Comparison of ENCODE assay signal across 20 cellular contexts in genomic region chr5:170426149-170426767, GRCh38. TPM values are rescaled to one million over a fixed set of nuclear protein-coding genes. Genes with fewer than 3 reads are reported as not detected.
DNase-seq lines count a peak whose midpoint lies in the region; ATAC-seq, FAIRE-seq and TF ChIP-seq lines count a peak whose summit lies in the region.
"Had no signal": no experiment of that assay in that cellular context is flagged by ENCODE, and none has a peak within 500 bp of the region (broad histone marks: within the 10 kb centered on the region; RNA-seq: fewer than 3 reads in every experiment).

No MANE protein-coding gene starts in this region.

- no peak overlapping the region for H3K4me2 ChIP-seq in HepG2 (ENCODE audit: low read depth, low read length)
- no peak overlapping the region for H3K4me2 ChIP-seq in HCT116 (ENCODE audit: low read length)

- H3K79me2 ChIP-seq in HepG2 (ENCODE audit: insufficient read depth, low read length), result no peaks in the 10 kb centered on the region
- H3K79me2 ChIP-seq in HCT116 (ENCODE audit: insufficient read depth, low read length), result no peaks in the 10 kb centered on the region

- no peak for TF ChIP-seq CTCF in HepG2 (CRISPR knock-in tag; IDR thresholded peaks at IDR 0.05)
- no peak for TF ChIP-seq CTCF in right lobe of liver (IDR thresholded peaks at IDR 0.05)
- peak in 2 of 3 experiments; percentile 30 to 49; a peak in 2 of 6 replicates for TF ChIP-seq CTCF in HCT116 (IDR thresholded peaks at IDR 0.05 in 2 of 3, conservative IDR thresholded peaks at IDR 0.05 in 1 of 3; ENCODE audit: borderline replicate concordance in 1 of 3, insufficient read depth in 1 of 3, low read depth in 2 of 3, low read length in 2 of 3)

- H3K4me1 ChIP-seq in HepG2 (ENCODE audit: insufficient read depth, low read length) (no peaks in the 10 kb centered on the region), right lobe of liver (no peaks in the 10 kb centered on the region), HCT116 (ENCODE audit: control insufficient read depth in 1 of 2, insufficient read depth in 2 of 2, low read length in 2 of 2) (no peaks in the 10 kb centered on the region)
- H3K4me1 ChIP-seq: vagina had no signal

- CTCF ChIA-PET in HepG2 (lab: Yijun Ruan, JAX; ENCODE audit: low intra/inter-chr PET ratio, low total read pairs) (no interaction called here), HCT116 (lab: Charles Lee) (no interaction called here)

- no peak overlapping the region for H3K9ac ChIP-seq in HepG2 (ENCODE audit: insufficient read depth, low read depth, low read length)
- H3K9ac ChIP-seq in HCT116 (ENCODE audit: low read length), result no peak overlapping the region

- RAD21 ChIA-PET in HCT116 (lab: Charles Lee; ENCODE audit: low non-redundant PET in 1 of 2, low total read pairs in 2 of 2, uncharacterized antibody in 2 of 2, unreplicated experiment in 2 of 2), result no interaction called here

- no peaks in the 10 kb centered on the region for H3K36me3 ChIP-seq in HepG2 (replicated peaks in 1 of 2; ENCODE audit: control insufficient read depth in 1 of 2, insufficient read depth in 2 of 2, low read length in 2 of 2)
- no peaks in the 10 kb centered on the region for H3K36me3 ChIP-seq in right lobe of liver
- no peaks in the 10 kb centered on the region for H3K36me3 ChIP-seq in HCT116 (ENCODE audit: control insufficient read depth in 1 of 2, insufficient read depth in 2 of 2, low read length in 2 of 2)
- H3K36me3 ChIP-seq: vagina had no signal

- DNase-seq in HepG2 (ENCODE audit: low spot score) (no peak), right lobe of liver (no peak), HCT116 (ENCODE audit: low read depth, low spot score) (no peak), NCI-H2196 (lab: John Stamatoyannopoulos, UW; ENCODE audit: unreplicated experiment) (no peak), HuH-7 (ENCODE audit: low spot score) (no peak)
- DNase-seq: ACHN; activated B cell treated with CpG ODN at 0.5 μM for 24 hours; effector CD8-positive, alpha-beta T cell; hippocampal formation; midbrain; NCI-H187; stimulated activated CD4-positive, alpha-beta T cell treated with anti-CD3 and anti-CD28 coated beads, Interleukin-1b, Interleukin-23, amount 100 ng/mL, for 48 hours had no signal

- intact Hi-C loops in HepG2 (cut with micrococcal nuclease; ENCODE audit: unreplicated experiment) (no loop called here), right lobe of liver (cut with DNase I) (loop anchor here in 1 of 2 donors (10.0 kb wide), 1 partner anchor 321 kb away; the partner anchor contains the start of gene FOXI1), HCT116 (cut with micrococcal nuclease) (no loop called here)

- no TSS peak for BruUV-seq in HepG2 (replicated peaks; lab: Mats Ljungman, UMichigan)
- BruUV-seq in HCT116 (replicated peaks; lab: Mats Ljungman, UMichigan), result no TSS peak

- WGBS in HepG2 (ENCODE audit: low lambda C conversion rate), result 6% methylated on average over 3 of the region's 3 CpGs
- WGBS in right lobe of liver (ENCODE audit: insufficient coverage, low coverage, low lambda C conversion rate, missing lambda C conversion rate), result 30% methylated on average over 3 of the region's 3 CpGs

- H3K9me3 ChIP-seq in HepG2 (ENCODE audit: low read length) (no peaks in the 10 kb centered on the region), right lobe of liver (no peaks in the 10 kb centered on the region), HCT116 (ENCODE audit: control insufficient read depth in 1 of 2, insufficient read depth in 1 of 2, low read depth in 1 of 2, low read length in 2 of 2) (no peaks in the 10 kb centered on the region)
- H3K9me3 ChIP-seq: vagina had no signal

- H3K9me2 ChIP-seq in HCT116 (ENCODE audit: insufficient read depth), result no peaks in the 10 kb centered on the region

- no peak for TF ChIP-seq POLR2A in HepG2 (IDR thresholded peaks at IDR 0.05; ENCODE audit: insufficient read depth in 1 of 2, low read depth in 2 of 2, low read length in 2 of 2)
- no peak for TF ChIP-seq POLR2A in right lobe of liver (IDR thresholded peaks at IDR 0.05)
- no peak for TF ChIP-seq POLR2A in HCT116 (IDR thresholded peaks at IDR 0.05; ENCODE audit: borderline replicate concordance, extremely low read depth, insufficient read depth, insufficient read length)

- H4K20me1 ChIP-seq in HepG2 (ENCODE audit: insufficient read depth, low read length), result no peaks in the 10 kb centered on the region
- no peaks in the 10 kb centered on the region for H4K20me1 ChIP-seq in HCT116 (ENCODE audit: insufficient read depth)

- FAIRE-seq in HepG2 (lab: Jason Lieb, UNC), result no peak
- FAIRE-seq: RCC 7860 had no signal

- TF ChIP-seq RAD21 in HepG2 (CRISPR knock-in tag; IDR thresholded peaks at IDR 0.05) (no peak), HCT116 (IDR thresholded peaks at IDR 0.05; ENCODE audit: low read depth) (no peak)

- H3K27ac ChIP-seq in HepG2 (ENCODE audit: extremely low read length, insufficient read depth, low read length) (no peak overlapping the region), right lobe of liver (no peak overlapping the region), HCT116 (ENCODE audit: low read depth, low read length) (no peak overlapping the region)
- H3K27ac ChIP-seq: vagina had no signal

- TF ChIP-seq EP300 in HepG2 (IDR thresholded peaks at IDR 0.05; ENCODE audit: low read depth in 2 of 2, low read length in 2 of 2) (no peak), HepG2 (CRISPR knock-in tag; IDR thresholded peaks at IDR 0.05; ENCODE audit: borderline replicate concordance) (no peak)

- H2AFZ ChIP-seq in HepG2 (ENCODE audit: low read length) (no peak overlapping the region), HCT116 (ENCODE audit: low read depth, low read length, poor library complexity, severe bottlenecking) (no peak overlapping the region)

- peaks cover 0 to 18% of the 10 kb centered on the region in 2 experiments; a peak in 3 of 5 replicates for H3K27me3 ChIP-seq in HepG2 (ENCODE audit: control insufficient read depth in 1 of 2, insufficient read depth in 2 of 2, low read length in 2 of 2)
- no peaks in the 10 kb centered on the region for H3K27me3 ChIP-seq in right lobe of liver
- peaks cover 35% of the 10 kb centered on the region for H3K27me3 ChIP-seq in HCT116 (ENCODE audit: insufficient read depth, low read length)
- H3K27me3 ChIP-seq: vagina had no signal

- in situ Hi-C loops in HepG2 (cut with HindIII; ENCODE audit: extremely low pct_ligation_motif_present, low pct_unique_long_range_greater_than_20kb), result no loop called here

- POLR2A ChIA-PET in HepG2 (lab: Yijun Ruan, JAX), result no interaction called here
- POLR2A ChIA-PET in HCT116 (lab: Charles Lee), result no interaction called here

- ATAC-seq in HepG2, result no peak
- ATAC-seq in right lobe of liver, result no peak
- ATAC-seq in HCT116, result no peak
- ATAC-seq in SK-N-SH treated with all-trans-retinoic acid at 6 μM for 48 hours, result no peak
- no peak for ATAC-seq in GM21515 (IDR thresholded peaks at IDR 0.05; ENCODE audit: unreplicated experiment)
- ATAC-seq in HG03108 (IDR thresholded peaks at IDR 0.05; ENCODE audit: unreplicated experiment), result no peak

- H3K4me3 ChIP-seq in HepG2 (replicated peaks in 1 of 3; ENCODE audit: insufficient read depth in 1 of 3, low read depth in 2 of 3, low read length in 3 of 3) (no peak overlapping the region), right lobe of liver (no peak overlapping the region), HCT116 (replicated peaks in 1 of 2; ENCODE audit: low read depth in 1 of 2, low read length in 2 of 2) (no peak overlapping the region)
- H3K4me3 ChIP-seq: vagina had no signal

TF ChIP-seq in HepG2, 621 proteins besides CTCF, POLR2A, EP300 and RAD21:
- TF ChIP-seq BRD4 (CRISPR knock-in tag; IDR thresholded peaks at IDR 0.05) (no peak), ZNF615 (CRISPR knock-in tag; IDR thresholded peaks at IDR 0.05; ENCODE audit: borderline replicate concordance) (no peak), ZNF629 (CRISPR knock-in tag; conservative IDR thresholded peaks at IDR 0.05) (peak; percentile 94)

TF ChIP-seq in SK-N-SH treated with all-trans-retinoic acid at 6 μM for 48 hours, 23 proteins besides CTCF, POLR2A, EP300 and RAD21:
- TF ChIP-seq ZNF8 (CRISPR knock-in tag; IDR thresholded peaks at IDR 0.05) (no peak), TCF4 (CRISPR knock-in tag; IDR thresholded peaks at IDR 0.05; ENCODE audit: borderline replicate concordance) (peak; percentile 47; the same call in 1 of the 2 replicates)
TF ChIP-seq in SK-N-SH treated with all-trans-retinoic acid at 6 μM for 48 hours: peak in this region for 1.

RNA-seq across cellular contexts. Expression of gene KCNMB1, which starts 37.1 kb away (rescaled TPM):
- total RNA-seq in HepG2 (2016; rRNA removed; fragmentation: Illumina TruSeq; extraction: Trizol), result not detected in 2 replicates
- total RNA-seq in HepG2 (2016; cell fraction: cytosol; rRNA removed; fragmentation: Illumina TruSeq; extraction: Trizol; ENCODE audit: low read depth), result not detected in 2 replicates
- not detected in 2 replicates for total RNA-seq in HepG2 (2016; cell fraction: insoluble cytoplasmic fraction; rRNA removed; fragmentation: Illumina TruSeq; extraction: Trizol)
- total RNA-seq in HepG2 (2016; cell fraction: membrane; rRNA removed; fragmentation: Illumina TruSeq; extraction: Trizol), result not detected in 2 replicates
- not detected in 2 replicates for total RNA-seq in HepG2 (2016; cell fraction: nucleus; rRNA removed; fragmentation: Illumina TruSeq; extraction: Trizol)
- polyA plus RNA-seq in HepG2 (2011; rRNA removed), result not detected in 2 replicates
- polyA plus RNA-seq in HepG2 (2011; cell fraction: cytosol; rRNA removed), result not detected in 2 replicates
- not detected in 2 replicates for polyA plus RNA-seq in HepG2 (2011; cell fraction: nucleus; rRNA removed)
- polyA plus RNA-seq in HepG2 (2012), result not detected in 2 replicates
- not detected in 2 replicates for polyA plus RNA-seq in HepG2 (2016; cell fraction: cytosol; fragmentation: Illumina TruSeq; extraction: Trizol; ENCODE audit: low read depth)
- not detected in 2 replicates for polyA plus RNA-seq in HepG2 (2016; cell fraction: insoluble cytoplasmic fraction; fragmentation: Illumina TruSeq; extraction: Trizol; ENCODE audit: low read depth)
- not detected in 2 replicates for polyA plus RNA-seq in HepG2 (2016; cell fraction: membrane; fragmentation: Illumina TruSeq; extraction: Trizol; ENCODE audit: low read depth)
- polyA plus RNA-seq in HepG2 (2016; cell fraction: nucleus; fragmentation: Illumina TruSeq; extraction: Trizol; ENCODE audit: insufficient read depth, low read depth), result not detected in 2 replicates
- not detected in 2 replicates for polyA minus RNA-seq in HepG2 (2011; rRNA and poly(A)+ RNA removed; ENCODE audit: low replicate concordance)
- polyA minus RNA-seq in HepG2 (2011; cell fraction: cytosol; rRNA and poly(A)+ RNA removed), result not detected in 2 replicates
- not detected in 2 replicates for polyA minus RNA-seq in HepG2 (2011; cell fraction: nucleus; rRNA and poly(A)+ RNA removed)
- total RNA-seq in right lobe of liver, result under 1 TPM in 5 of 6 experiments, not detected in 1; 0.10 to 0.27 (median 0.25) TPM
- total RNA-seq in HCT116 (2021; ENCODE audit: unreplicated experiment), result not detected
- polyA plus RNA-seq in HCT116 (2012), result not detected in 2 replicates
- total RNA-seq: activated B cell treated with CpG ODN at 0.5 μM for 24 hours; activated CD8-positive, alpha-beta memory T cell treated with anti-CD3 and anti-CD28 coated beads for 36 hours; activated T-helper 2 cell treated with anti-CD3 and anti-CD28 coated beads, Interferon-gamma antibody, Interleukin-2, Interleukin-4, amounts not matched to agents 10 μg/mL and 5 μg/mL and 100 μg/mL, durations not matched to agents 14 hours and 24 hours and 36 hours; T-helper 1 cell treated with Interleukin-12 subunit alpha and Interleukin-12 subunit beta and Interleukin-4 antibody, amounts not matched to agents 30 ng/mL and 1 ng/mL, for 36 hours had no signal

Comparison
In these comparisons a context has a peak if more than half of its experiments do, and no peak if none do; other contexts are left out.
1. CTCF ChIP-seq: peak in HCT116 (2 of 3); none in HepG2 (single experiment) and right lobe of liver (0 of 4).
2. Of the 20 proteins assayed by ChIP-seq in both HepG2 and HCT116: peak only in HepG2: none; only in HCT116: CTCF; in both: none; in neither: 19.